1 cellular context compared by ENCODE assay signal in genomic region chr17:76384987-76385891, GRCh38.
A peak's percentile ranks its signal among the peaks of the same experiment; 100 is the strongest.
TF ChIP-seq lines count a peak whose summit lies in the region.

No MANE protein-coding gene starts in this region.

TF ChIP-seq in HepG2, 621 proteins besides CTCF, POLR2A, EP300 and RAD21 (continued from another document and continues in another):
- TF ChIP-seq ZBTB43 (CRISPR knock-in tag; conservative IDR thresholded peaks at IDR 0.05) (no peak), ZC3H13 (CRISPR knock-in tag; IDR thresholded peaks at IDR 0.05) (peak; percentile 92), SYNCRIP (IDR thresholded peaks at IDR 0.05; ENCODE audit: insufficient read depth, low read depth, low read length) (no peak), PAF1 (CRISPR knock-in tag; IDR thresholded peaks at IDR 0.05) (no peak), NFKB2 (CRISPR knock-in tag; IDR thresholded peaks at IDR 0.05; ENCODE audit: borderline replicate concordance) (no peak), GRHL1 (CRISPR knock-in tag; conservative IDR thresholded peaks at IDR 0.05) (no peak), POLR2AphosphoS2 (IDR thresholded peaks at IDR 0.05; ENCODE audit: low read depth, low read length) (no peak), ATF2 (CRISPR knock-in tag; IDR thresholded peaks at IDR 0.05) (0 out of 2 replicates have a peak, but pooled peaks have one; percentile 13), ZNF552 (CRISPR knock-in tag; IDR thresholded peaks at IDR 0.05; ENCODE audit: borderline replicate concordance) (peak; percentile 4; the same call in 1 of the 2 replicates), ISX (CRISPR knock-in tag; conservative IDR thresholded peaks at IDR 0.05) (0 out of 2 replicates have a peak, but pooled peaks have one; percentile 14), ZBTB39 (CRISPR knock-in tag; IDR thresholded peaks at IDR 0.05) (no peak), U2AF1 (optimal IDR thresholded peaks at IDR 0.05; ENCODE audit: low read depth, low read length) (no peak), ZNF276 (CRISPR knock-in tag; IDR thresholded peaks at IDR 0.05; ENCODE audit: low read depth) (no peak), ZNF232 (CRISPR knock-in tag; IDR thresholded peaks at IDR 0.05; ENCODE audit: borderline replicate concordance) (no peak), THAP8 (CRISPR knock-in tag; IDR thresholded peaks at IDR 0.05; ENCODE audit: borderline replicate concordance) (0 out of 2 replicates have a peak, but pooled peaks have one; percentile 87), GMEB2 (CRISPR knock-in tag; IDR thresholded peaks at IDR 0.05; ENCODE audit: low read depth) (no peak), PHF21A (CRISPR knock-in tag; IDR thresholded peaks at IDR 0.05) (0 out of 2 replicates have a peak, but pooled peaks have one; percentile 2), DDIT3 (CRISPR knock-in tag; IDR thresholded peaks at IDR 0.05) (no peak), ZNF678 (CRISPR knock-in tag; IDR thresholded peaks at IDR 0.05) (no peak), RORA (CRISPR knock-in tag; IDR thresholded peaks at IDR 0.05) (no peak), POLR2G (IDR thresholded peaks at IDR 0.05; ENCODE audit: low read depth, low read length) (peak; percentile 22), PRDM15 (CRISPR knock-in tag; IDR thresholded peaks at IDR 0.05) (no peak), TFDP2 (CRISPR knock-in tag; IDR thresholded peaks at IDR 0.05) (no peak), ZBTB2 (CRISPR knock-in tag; IDR thresholded peaks at IDR 0.05; ENCODE audit: low read depth) (0 out of 2 replicates have a peak, but pooled peaks have one; percentile 17), SIN3B (IDR thresholded peaks at IDR 0.05; ENCODE audit: low read length) (no peak), ZNF326 (CRISPR knock-in tag; IDR thresholded peaks at IDR 0.05; ENCODE audit: borderline replicate concordance) (peak; percentile 85; the same call in 1 of the 2 replicates), HOXA7 (CRISPR knock-in tag; IDR thresholded peaks at IDR 0.05) (peak; percentile 84; the same call in 1 of the 2 replicates), ZNF335 (CRISPR knock-in tag; IDR thresholded peaks at IDR 0.05) (no peak), AHDC1 (CRISPR knock-in tag; IDR thresholded peaks at IDR 0.05; ENCODE audit: borderline replicate concordance) (0 out of 2 replicates have a peak, but pooled peaks have one; percentile 20)
